Comparison of ENCODE assay signal across 19 cellular contexts in genomic region chr2:36405183-36405582, GRCh38. TPM values are rescaled to one million over a fixed set of nuclear protein-coding genes. Genes with fewer than 3 reads are reported as not detected.
DNase-seq lines count a peak whose midpoint lies in the region; ATAC-seq and TF ChIP-seq lines count a peak whose summit lies in the region.
"Had no signal": no experiment of that assay in that cellular context is flagged by ENCODE, and none has a peak within 500 bp of the region (broad histone marks: within the 10 kb centered on the region; RNA-seq: fewer than 3 reads in every experiment).

No MANE protein-coding gene starts in this region.

- ATAC-seq in GM18519 (IDR thresholded peaks at IDR 0.05; ENCODE audit: low FRiP score, unreplicated experiment) (peak; percentile 9), GM23338 (peak; percentile 46), HG02588 (IDR thresholded peaks at IDR 0.05; ENCODE audit: unreplicated experiment) (no peak)
- ATAC-seq: sciatic nerve, T-helper 17 cell had no signal

- H3K36me3 ChIP-seq in GM23338 (ENCODE audit: insufficient read depth): no peaks in the 10 kb centered on the region
- H3K36me3 ChIP-seq in SJSA1: peaks cover 38% of the 10 kb centered on the region
- no peaks in the 10 kb centered on the region for H3K36me3 ChIP-seq in A673 (ENCODE audit: insufficient read depth, low read length, poor library complexity, severe bottlenecking)
- H3K36me3 ChIP-seq: colonic mucosa, suprapubic skin had no signal

- no TSS peak for BruUV-seq in A673 (replicated peaks; lab: Mats Ljungman, UMichigan)

- H3K9me3 Mint-ChIP-seq in GM23338: no peaks in the 10 kb centered on the region
- H3K9me3 Mint-ChIP-seq in osteocyte (ENCODE audit: unreplicated experiment): no peaks in the 10 kb centered on the region
- H3K9me3 Mint-ChIP-seq: neural crest cell had no signal

- H3K27me3 ChIP-seq in GM23338 (ENCODE audit: insufficient read depth) (no peaks in the 10 kb centered on the region), SJSA1 (replicated peaks) (no peaks in the 10 kb centered on the region), A673 (replicated peaks; ENCODE audit: insufficient read depth, low read depth, low read length, poor library complexity) (no peaks in the 10 kb centered on the region)
- H3K27me3 ChIP-seq: colonic mucosa, suprapubic skin had no signal

- H3K4me1 ChIP-seq in GM23338 (ENCODE audit: insufficient read depth): peaks cover 67% of the 10 kb centered on the region
- H3K4me1 ChIP-seq in SJSA1 (replicated peaks): peaks cover 83% of the 10 kb centered on the region
- peaks cover 48% of the 10 kb centered on the region for H3K4me1 ChIP-seq in A673 (ENCODE audit: insufficient read depth, low read length, poor library complexity, severe bottlenecking)
- H3K4me1 ChIP-seq: colonic mucosa had no signal

- H3K4me3 Mint-ChIP-seq in GM23338 (no peak overlapping the region), osteocyte (ENCODE audit: unreplicated experiment) (no peak overlapping the region)
- H3K4me3 Mint-ChIP-seq: neural crest cell, T-helper 17 cell had no signal

- no peaks in the 10 kb centered on the region for H3K36me3 Mint-ChIP-seq in GM23338 (ENCODE audit: low read depth)
- peaks cover 2% of the 10 kb centered on the region for H3K36me3 Mint-ChIP-seq in osteocyte (ENCODE audit: unreplicated experiment)

- TF ChIP-seq CTCF in GM23338 (conservative IDR thresholded peaks at IDR 0.05; ENCODE audit: low read depth in 2 of 2): no peak
- no peak for TF ChIP-seq CTCF in osteocyte (IDR thresholded peaks at IDR 0.05)
- TF ChIP-seq CTCF in A673 (conservative IDR thresholded peaks at IDR 0.05; ENCODE audit: low read depth, low read length): no peak

- no peak overlapping the region for H3K27ac Mint-ChIP-seq in GM23338
- peak overlapping the region; percentile 13 for H3K27ac Mint-ChIP-seq in osteocyte (ENCODE audit: unreplicated experiment)
- H3K27ac Mint-ChIP-seq: T-helper 17 cell had no signal

- no peaks in the 10 kb centered on the region for H3K9me3 ChIP-seq in SJSA1 (replicated peaks)
- H3K9me3 ChIP-seq in A673 (ENCODE audit: low read depth, low read length, poor library complexity, severe bottlenecking): no peaks in the 10 kb centered on the region
- H3K9me3 ChIP-seq: colonic mucosa, suprapubic skin had no signal

- intact Hi-C loops in A673 (cut with micrococcal nuclease; ENCODE audit: unreplicated experiment): loop anchor here (2.0 kb wide), 1 partner anchor 52 kb away; no protein-coding TSS in a partner anchor

- H3F3A ChIP-seq in GM23338 (replicated peaks; ENCODE audit: low read depth): no peaks in the 10 kb centered on the region

- no peak overlapping the region for H2AFZ ChIP-seq in GM23338

- H3K27ac ChIP-seq in GM23338 (ENCODE audit: low read depth) (no peak overlapping the region), SJSA1 (peak overlapping the region; percentile 84; the same call in 1 of the 2 replicates), A673 (ENCODE audit: low read depth, low read length, poor library complexity, severe bottlenecking) (no peak overlapping the region)
- H3K27ac ChIP-seq: colonic mucosa, suprapubic skin had no signal

- CTCF ChIA-PET in A673 (lab: Charles Lee): no interaction called here

- H3K4me3 ChIP-seq in GM23338 (no peak overlapping the region), SJSA1 (no peak overlapping the region), A673 (ENCODE audit: low read depth, low read length, poor library complexity, severe bottlenecking) (no peak overlapping the region)
- H3K4me3 ChIP-seq: colonic mucosa, suprapubic skin had no signal

- peaks cover 95% of the 10 kb centered on the region for H3K79me2 ChIP-seq in GM23338 (replicated peaks; ENCODE audit: insufficient read depth)

- H3K4me1 Mint-ChIP-seq in GM23338 (peaks cover 42% of the 10 kb centered on the region), osteocyte (ENCODE audit: unreplicated experiment) (peaks cover 42% of the 10 kb centered on the region)

- H3K27me3 Mint-ChIP-seq in GM23338 (ENCODE audit: insufficient read depth, low read depth, poor library complexity): no peaks in the 10 kb centered on the region
- no peaks in the 10 kb centered on the region for H3K27me3 Mint-ChIP-seq in osteocyte (ENCODE audit: unreplicated experiment)
- H3K27me3 Mint-ChIP-seq: T-helper 17 cell had no signal

- 0 out of 2 replicates have a peak overlapping the region, but pooled peaks have one; percentile 23 for H3K4me2 ChIP-seq in GM23338

- no peak for DNase-seq in GM23338 (ENCODE audit: low spot score)
- no peak for DNase-seq in SJSA1 (ENCODE audit: low read depth in 1 of 2, low spot score in 2 of 2)
- DNase-seq in osteocyte (ENCODE audit: extremely low spot score, unreplicated experiment): no peak
- DNase-seq in hypothalamus (lab: John Stamatoyannopoulos, UW): no peak
- DNase-seq in NCI-H2227 treated with DMSO at 0.1 percent for 48 hours (lab: John Stamatoyannopoulos, UW): no peak
- no peak for DNase-seq in A673 (ENCODE audit: low spot score)
- DNase-seq: activated effector memory CD4-positive, alpha-beta T cell treated with anti-CD3 and anti-CD28 coated beads, Interleukin-2, amount 50 U/mL, for 16 hours; colonic mucosa; DMS53; MM.1S; NCI-H2081 treated with DMSO at 0.1 percent for 48 hours; NCI-H526; stimulated activated CD4-positive, alpha-beta T cell treated with anti-CD3 and anti-CD28 coated beads, Interleukin-2, amount 100 ng/mL, for 24 hours; T-helper 17 cell had no signal

- peaks cover 16% of the 10 kb centered on the region for H4K20me1 ChIP-seq in GM23338 (replicated peaks; ENCODE audit: insufficient read depth)

- POLR2A ChIA-PET in A673 (lab: Charles Lee; ENCODE audit: low non-redundant PET): no interaction called here

- no peaks in the 10 kb centered on the region for H3K9me2 ChIP-seq in GM23338 (ENCODE audit: insufficient read depth)

TF ChIP-seq in GM23338, 12 proteins besides CTCF, POLR2A, EP300 and RAD21:
- no peak for TF ChIP-seq NANOG (IDR thresholded peaks at IDR 0.05; ENCODE audit: borderline replicate concordance)
- TF ChIP-seq ZNF331 (CRISPR knock-in tag; IDR thresholded peaks at IDR 0.05; ENCODE audit: low read depth): no peak
- no peak for TF ChIP-seq CREB1 (CRISPR knock-in tag; IDR thresholded peaks at IDR 0.05; ENCODE audit: low read depth)
- TF ChIP-seq STAT1 (IDR thresholded peaks at IDR 0.05; ENCODE audit: unreplicated experiment): no peak

RNA-seq across cellular contexts. Expression of gene CRIM1, which starts 49.6 kb away (rescaled TPM):
- 30.9 and 36.4 TPM in 2 replicates for total RNA-seq in GM23338 (2014; rRNA removed; shearing (Covaris generic))
- polyA plus RNA-seq in GM23338 (2016; fragmentation: Nextera tagmentation; extraction: Ambion mirVana): 10.5 and 11.3 TPM in 2 replicates
- 245 and 249 TPM in 2 replicates for total RNA-seq in SJSA1 (2014; rRNA removed; shearing (Covaris generic))
- total RNA-seq in osteocyte: 167 and 194 TPM in 2 replicates
- total RNA-seq in A673 (2021): 35.3 and 46.5 TPM in 2 replicates
